In the genomic region with DNA sequence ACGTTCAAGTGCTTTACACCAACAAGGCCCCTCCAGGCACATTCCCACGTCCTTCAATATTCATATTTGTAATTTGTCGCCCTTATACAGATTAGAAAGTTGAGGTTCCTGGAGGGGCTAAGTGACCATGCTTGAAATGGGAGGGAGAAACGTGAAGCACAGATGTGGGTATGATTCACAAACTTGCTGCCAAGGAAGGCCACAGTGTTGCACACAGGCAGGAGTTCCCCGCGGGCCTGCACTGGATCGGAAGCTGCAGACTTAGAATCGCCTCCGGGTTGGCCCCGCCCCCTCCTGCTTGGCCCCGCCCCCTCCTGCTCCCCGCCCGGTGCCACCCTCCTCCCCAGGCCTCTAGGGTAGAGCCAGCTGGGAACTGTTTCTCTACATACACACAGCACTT, we compare ENCODE assay signal across 9 cellular contexts. TPM values are rescaled to one million over a fixed set of nuclear protein-coding genes. Genes with fewer than 3 reads are reported as not detected.
DNase-seq lines count a peak whose midpoint lies in the region; ATAC-seq and TF ChIP-seq lines count a peak whose summit lies in the region.
"Had no signal": no experiment of that assay in that cellular context is flagged by ENCODE, and none has a peak within 500 bp of the region (broad histone marks: within the 10 kb centered on the region; RNA-seq: fewer than 3 reads in every experiment).

No MANE protein-coding gene starts in this region.

- no peak overlapping the region for H3K4me3 Mint-ChIP-seq in Calu3 (ENCODE audit: low read depth, unreplicated experiment)
- H3K4me3 Mint-ChIP-seq: T-helper 1 cell treated with Interleukin-12 subunit alpha and Interleukin-12 subunit beta and Interleukin-4 antibody, amounts not matched to agents 30 μg/mL and 1 μg/mL, for 36 hours had no signal

- intact Hi-C loops in Calu3 (cut with micrococcal nuclease; ENCODE audit: unreplicated experiment) = no loop called here

- peak overlapping the region; percentile 98 for H2AFZ ChIP-seq in osteoblast (ENCODE audit: low read length)

- no peaks in the 10 kb centered on the region for H3K36me3 ChIP-seq in osteoblast (ENCODE audit: insufficient read depth, low read length)

- H3K27ac Mint-ChIP-seq in Calu3 (ENCODE audit: unreplicated experiment) = no peak overlapping the region
- H3K27ac Mint-ChIP-seq: T-helper 1 cell treated with Interleukin-12 subunit alpha and Interleukin-12 subunit beta and Interleukin-4 antibody, amounts not matched to agents 30 μg/mL and 1 μg/mL, for 36 hours had no signal

- H3K27me3 ChIP-seq in osteoblast (ENCODE audit: insufficient read depth, low read length) = no peaks in the 10 kb centered on the region

- TF ChIP-seq CTCF in RWPE1 (conservative IDR thresholded peaks at IDR 0.05; ENCODE audit: low read depth) (no peak), osteoblast (IDR thresholded peaks at IDR 0.05; ENCODE audit: extremely low read depth, low read depth, low read length) (no peak), Calu3 (IDR thresholded peaks at IDR 0.05; ENCODE audit: unreplicated experiment) (no peak)

- H4K20me1 ChIP-seq in osteoblast (ENCODE audit: insufficient read depth, low read length) = no peaks in the 10 kb centered on the region

- DNase-seq in C1 segment of cervical spinal cord (lab: John Stamatoyannopoulos, UW) = peak in 10 of 14 donors; percentile 45 to 84 (median 68)
- DNase-seq in RWPE1 (ENCODE audit: low spot score) = peak; percentile 64
- DNase-seq in fibroblast of the conjunctiva (ENCODE audit: low read depth) = peak; percentile 60
- peak; percentile 90 for DNase-seq in osteoblast (ENCODE audit: insufficient read length, low spot score, missing footprints)
- no peak for DNase-seq in Calu3
- DNase-seq in ureter (ENCODE audit: low spot score) = no peak

- H3K27ac ChIP-seq in RWPE1 (no peak overlapping the region), osteoblast (ENCODE audit: low read depth, low read length) (no peak overlapping the region)

- H3K4me1 ChIP-seq in osteoblast (ENCODE audit: insufficient read depth, low read length) = peaks cover 20% of the 10 kb centered on the region

- CTCF ChIA-PET in RWPE1 (lab: Yijun Ruan, JAX) = no interaction called here
- CTCF ChIA-PET in Calu3 (lab: Charles Lee) = no interaction called here

- H3K4me3 ChIP-seq in osteoblast (ENCODE audit: insufficient read depth, low read length) = no peak overlapping the region

- peaks cover 28% of the 10 kb centered on the region for H3K4me1 Mint-ChIP-seq in Calu3 (ENCODE audit: low read depth, unreplicated experiment)

- POLR2A ChIA-PET in RWPE1 (lab: Yijun Ruan, JAX; ENCODE audit: low non-redundant PET) = no interaction called here

- H3K9me3 Mint-ChIP-seq in Calu3 (ENCODE audit: low read depth, unreplicated experiment) = no peaks in the 10 kb centered on the region
- H3K9me3 Mint-ChIP-seq: T-helper 1 cell treated with Interleukin-12 subunit alpha and Interleukin-12 subunit beta and Interleukin-4 antibody, amounts not matched to agents 30 μg/mL and 1 μg/mL, for 36 hours had no signal

- H3K4me2 ChIP-seq in osteoblast (ENCODE audit: insufficient read depth, low read length) = peak overlapping the region; percentile 89

- no peaks in the 10 kb centered on the region for H3K79me2 ChIP-seq in osteoblast (ENCODE audit: insufficient read depth, low read length)

- BruUV-seq in Calu3 (replicated peaks; lab: Mats Ljungman, UMichigan) = no TSS peak

- no peak for ATAC-seq in GM21526 (IDR thresholded peaks at IDR 0.05; ENCODE audit: low FRiP score, unreplicated experiment)
- ATAC-seq in GM19455 (IDR thresholded peaks at IDR 0.05; ENCODE audit: unreplicated experiment) = no peak

- no peaks in the 10 kb centered on the region for H3K9me3 ChIP-seq in osteoblast (ENCODE audit: low read depth, low read length)

- H3K27me3 Mint-ChIP-seq in Calu3 (ENCODE audit: unreplicated experiment) = no peaks in the 10 kb centered on the region

- no peaks in the 10 kb centered on the region for H3K36me3 Mint-ChIP-seq in Calu3 (ENCODE audit: insufficient read depth, unreplicated experiment)

RNA-seq across cellular contexts. Expression of a gene that starts 58.2 kb away (rescaled TPM):
- 205 and 212 TPM in 2 replicates for total RNA-seq in osteoblast
- total RNA-seq in Calu3 (2022) = 94.1 and 131 TPM in 2 replicates
- total RNA-seq in ureter = 96.7 TPM

Comparison
In these comparisons a context has a peak if more than half of its experiments do, and no peak if none do; other contexts are left out.
1. DNase-seq: peak in C1 segment of cervical spinal cord (10 of 14), RWPE1 (single experiment), fibroblast of the conjunctiva (single experiment) and osteoblast (single experiment); none in Calu3 (single experiment) and ureter (single experiment).